In the genomic region with DNA sequence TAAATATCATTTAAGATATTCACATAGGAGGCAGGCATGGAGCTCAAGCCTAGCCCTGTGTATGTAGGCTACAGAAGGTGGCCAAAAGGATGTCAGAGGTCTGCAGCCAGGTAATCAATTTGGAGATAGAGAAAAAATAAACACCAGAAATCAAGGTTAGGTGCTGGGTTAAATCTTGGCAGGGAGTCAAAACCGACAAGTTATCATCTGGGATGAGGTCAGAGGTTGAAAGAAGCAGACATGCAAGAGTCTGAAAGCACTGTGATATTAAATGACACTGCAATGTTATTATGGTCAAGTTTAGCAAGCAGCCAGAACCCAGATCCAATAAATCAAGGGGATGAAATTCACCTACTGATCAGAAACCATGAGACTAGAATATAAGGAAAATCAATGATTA, we compare ENCODE assay signal across 30 cellular contexts. TPM values are rescaled to one million over a fixed set of nuclear protein-coding genes. Genes with fewer than 3 reads are reported as not detected.
DNase-seq lines count a peak whose midpoint lies in the region; ATAC-seq and TF ChIP-seq lines count a peak whose summit lies in the region.
"Had no signal": no experiment of that assay in that cellular context is flagged by ENCODE, and none has a peak within 500 bp of the region (broad histone marks: within the 10 kb centered on the region; RNA-seq: fewer than 3 reads in every experiment).

No MANE protein-coding gene starts in this region.

- TF ChIP-seq CTCF in hepatocyte (IDR thresholded peaks at IDR 0.05; ENCODE audit: poor library complexity): no peak

- no peak overlapping the region for H3K27ac ChIP-seq in hepatocyte
- H3K27ac ChIP-seq: body of pancreas, esophagus squamous epithelium, heart right ventricle, psoas muscle, sigmoid colon had no signal

- no peaks in the 10 kb centered on the region for H3K4me1 ChIP-seq in hepatocyte (ENCODE audit: insufficient read depth)
- H3K4me1 ChIP-seq: body of pancreas, esophagus squamous epithelium, heart right ventricle, psoas muscle, sigmoid colon had no signal

- no peaks in the 10 kb centered on the region for H3K9me2 ChIP-seq in hepatocyte (replicated peaks; ENCODE audit: insufficient read depth)

- ATAC-seq in stimulated activated naive B cell treated with anti-CD40 and anti-IgM and Interleukin-4, amounts not matched to agents 10 μg/mL and 1 μg/mL and 100 μg/mL, for 72 hours (replicated peaks): no peak
- ATAC-seq: activated T-cell treated with anti-CD3 and anti-CD28 coated beads, Interleukin-2, amount 50 U/mL, for 72 hours; body of pancreas; HCT116; heart right ventricle; K562; mucosa of descending colon; psoas muscle; T-helper 17 cell had no signal

- no peak overlapping the region for H3K4me3 Mint-ChIP-seq in stimulated activated naive B cell treated with anti-CD40 and anti-IgM and Interleukin-4, amounts not matched to agents 10 μg/mL and 1 μg/mL and 100 μg/mL, for 72 hours
- H3K4me3 Mint-ChIP-seq: activated T-cell treated with anti-CD3 and anti-CD28 coated beads, Interleukin-2, amount 50 U/mL, for 72 hours; CD8-positive, alpha-beta memory T cell; nephron; T-helper 17 cell had no signal

- H3K4me2 ChIP-seq in hepatocyte: no peak overlapping the region

- H3K9me3 Mint-ChIP-seq in stimulated activated naive B cell treated with anti-CD40 and anti-IgM and Interleukin-4, amounts not matched to agents 10 μg/mL and 1 μg/mL and 100 μg/mL, for 72 hours: peaks cover 0 to under 1% of the 10 kb centered on the region in 2 donors
- H3K9me3 Mint-ChIP-seq: nephron had no signal

- WGBS in hepatocyte (ENCODE audit: low lambda C conversion rate, missing lambda C conversion rate): 25% methylated on average over 1 of the region's 1 CpG

- no peaks in the 10 kb centered on the region for H3K27me3 Mint-ChIP-seq in stimulated activated naive B cell treated with anti-CD40 and anti-IgM and Interleukin-4, amounts not matched to agents 10 μg/mL and 1 μg/mL and 100 μg/mL, for 72 hours
- H3K27me3 Mint-ChIP-seq: CD8-positive, alpha-beta memory T cell; T-helper 17 cell had no signal

- no peaks in the 10 kb centered on the region for H3K27me3 ChIP-seq in hepatocyte
- H3K27me3 ChIP-seq: body of pancreas, esophagus squamous epithelium, heart right ventricle, sigmoid colon had no signal

- H3K4me3 ChIP-seq in hepatocyte: no peak overlapping the region
- H3K4me3 ChIP-seq: body of pancreas, esophagus squamous epithelium, heart right ventricle, K562, lung, mucosa of descending colon, psoas muscle, sigmoid colon had no signal

- H3K9me3 ChIP-seq in hepatocyte (ENCODE audit: low read depth): no peaks in the 10 kb centered on the region
- H3K9me3 ChIP-seq: body of pancreas, esophagus squamous epithelium, heart right ventricle, mucosa of descending colon, psoas muscle, sigmoid colon had no signal

- DNase-seq in ELR (ENCODE audit: low read depth) (peak; percentile 10), LoVo (ENCODE audit: low spot score) (peak; percentile 45), NCI-H82 treated with DMSO at 0.1 percent for 48 hours (lab: John Stamatoyannopoulos, UW; ENCODE audit: unreplicated experiment) (peak; percentile 9), hepatocyte (ENCODE audit: low spot score) (peak; percentile 13), T-helper 2 cell (no peak), NCI-H128 (lab: John Stamatoyannopoulos, UW; ENCODE audit: unreplicated experiment) (no peak)
- DNase-seq in stimulated activated CD4-positive, alpha-beta T cell treated with anti-CD3 and anti-CD28 coated beads, Interleukin-1b, Interleukin-23, amount 100 ng/mL, for 48 hours: no peak
- DNase-seq in stimulated activated naive B cell treated with anti-CD40 and anti-IgM and Interleukin-4, amounts not matched to agents 10 μg/mL and 1 μg/mL and 100 μg/mL, for 72 hours: no peak
- DNase-seq: ACHN; activated T-cell treated with anti-CD3 and anti-CD28 coated beads, Interleukin-2, amount 50 U/mL, for 72 hours; body of pancreas; CD8-positive, alpha-beta memory T cell; esophagus squamous epithelium; foreskin melanocyte; GDM1; heart right ventricle; kidney glomerular epithelial cell; mucosa of descending colon; NCI-H1092 treated with DMSO at 0.1 percent for 48 hours; NCI-H2029; psoas muscle; sigmoid colon; stimulated activated CD4-positive, alpha-beta T cell treated with anti-CD3 and anti-CD28 coated beads, Interleukin-4, amount 100 ng/mL, for 24 hours; T-helper 17 cell; trophoblast cell had no signal

- no peak overlapping the region for H3K27ac Mint-ChIP-seq in stimulated activated naive B cell treated with anti-CD40 and anti-IgM and Interleukin-4, amounts not matched to agents 10 μg/mL and 1 μg/mL and 100 μg/mL, for 72 hours
- H3K27ac Mint-ChIP-seq: activated T-cell treated with anti-CD3 and anti-CD28 coated beads, Interleukin-2, amount 50 U/mL, for 72 hours; nephron; T-helper 17 cell had no signal

- no peaks in the 10 kb centered on the region for H3K36me3 ChIP-seq in hepatocyte (replicated peaks; ENCODE audit: insufficient read depth, low read depth)
- H3K36me3 ChIP-seq: esophagus squamous epithelium, heart right ventricle, sigmoid colon had no signal

- H3K4me1 Mint-ChIP-seq in stimulated activated naive B cell treated with anti-CD40 and anti-IgM and Interleukin-4, amounts not matched to agents 10 μg/mL and 1 μg/mL and 100 μg/mL, for 72 hours: no peaks in the 10 kb centered on the region
- H3K4me1 Mint-ChIP-seq: CD8-positive, alpha-beta memory T cell; T-helper 17 cell had no signal

- no peaks in the 10 kb centered on the region for H3K36me3 Mint-ChIP-seq in stimulated activated naive B cell treated with anti-CD40 and anti-IgM and Interleukin-4, amounts not matched to agents 10 μg/mL and 1 μg/mL and 100 μg/mL, for 72 hours
- H3K36me3 Mint-ChIP-seq: CD8-positive, alpha-beta memory T cell had no signal

- no peaks in the 10 kb centered on the region for H4K20me1 ChIP-seq in hepatocyte (ENCODE audit: insufficient read depth, poor library complexity, severe bottlenecking)

- no peak overlapping the region for H2AFZ ChIP-seq in hepatocyte

- no peaks in the 10 kb centered on the region for H3K79me2 ChIP-seq in hepatocyte

RNA-seq across cellular contexts. Expression of gene LRP1B, which starts 45.1 kb away (rescaled TPM):
- total RNA-seq in hepatocyte: 1.8 and 2.0 TPM in 2 replicates
- 0.11 and 0.65 TPM in 2 replicates for polyA plus RNA-seq in hepatocyte
- total RNA-seq: activated T-cell treated with anti-CD3 and anti-CD28 coated beads, Interleukin-2, amount 50 U/mL, for 72 hours; CD8-positive, alpha-beta memory T cell; K562; MCF 10A had no signal
- polyA plus RNA-seq: CD8-positive, alpha-beta memory T cell; K562 had no signal

Comparison
In these comparisons a context has a peak if more than half of its experiments do, and no peak if none do; other contexts are left out.
1. DNase-seq: peak in ELR (single experiment), LoVo (single experiment), NCI-H82 treated with DMSO at 0.1 percent for 48 hours (single experiment) and hepatocyte (single experiment); none in stimulated activated CD4-positive, alpha-beta T cell treated with anti-CD3 and anti-CD28 coated beads, Interleukin-1b, Interleukin-23, amount 100 ng/mL, for 48 hours (single experiment), stimulated activated naive B cell treated with anti-CD40 and anti-IgM and Interleukin-4, amounts not matched to agents 10 μg/mL and 1 μg/mL and 100 μg/mL, for 72 hours (single experiment), T-helper 2 cell (0 of 5) and NCI-H128 (single experiment).